In genomic region chr17:58493506-58493905, GRCh38 we compare ENCODE assay signal across 26 cellular contexts.
DNase-seq lines count a peak whose midpoint lies in the region; ATAC-seq lines count a peak whose summit lies in the region.
"Had no signal": no experiment of that assay in that cellular context is flagged by ENCODE, and none has a peak within 500 bp of the region (broad histone marks: within the 10 kb centered on the region; RNA-seq: fewer than 3 reads in every experiment).

No MANE protein-coding gene starts in this region.

- DNase-seq in activated naive CD4-positive, alpha-beta T cell treated with Interleukin-2 at 50 U/mL for 16 hours = no peak
- DNase-seq in NOMO-1 (lab: John Stamatoyannopoulos, UW; ENCODE audit: unreplicated experiment in 2 of 2) = peak; percentile 79 to 80
- no peak for DNase-seq in activated naive CD8-positive, alpha-beta T cell treated with anti-CD3 and anti-CD28 coated beads, Interleukin-2, amount 50 U/mL, for 24 hours
- DNase-seq in DMS79 (lab: John Stamatoyannopoulos, UW) = no peak
- DNase-seq: activated CD8-positive, alpha-beta memory T cell treated with anti-CD3 and anti-CD28 coated beads, Interleukin-2, amount 50 U/mL, for 48 hours; activated gamma-delta T cell; amygdala; BE2C; brain microvascular endothelial cell; CD8-positive, alpha-beta T cell; cerebellar nuclear complex; dermis blood vessel endothelial cell; foreskin fibroblast; HCEC 1CT; mammary epithelial cell; NCI-H1092; NCI-H1694; NCI-H748 treated with DMSO at 0.1 percent for 48 hours; ovary; RPMI8226; stimulated activated naive CD4-positive, alpha-beta T cell; T-cell had no signal

- H3K4me3 Mint-ChIP-seq in activated naive CD4-positive, alpha-beta T cell treated with anti-CD3 and anti-CD28 coated beads, Interleukin-2, amount 50 U/mL, for 24 hours = no peak overlapping the region
- no peak overlapping the region for H3K4me3 Mint-ChIP-seq in activated naive CD8-positive, alpha-beta T cell treated with anti-CD3 and anti-CD28 coated beads, Interleukin-2, amount 50 U/mL, for 24 hours
- H3K4me3 Mint-ChIP-seq: CD8-positive, alpha-beta T cell; nephron; T-cell had no signal

- no peak for ATAC-seq in activated naive CD8-positive, alpha-beta T cell treated with anti-CD3 and anti-CD28 coated beads, Interleukin-2, amount 50 U/mL, for 24 hours
- no peak for ATAC-seq in HG03045 (IDR thresholded peaks at IDR 0.05; ENCODE audit: unreplicated experiment)
- ATAC-seq in GM18502 (IDR thresholded peaks at IDR 0.05; ENCODE audit: poor library complexity, unreplicated experiment) = no peak
- ATAC-seq: CD8-positive, alpha-beta T cell; T-cell had no signal

- H3K36me3 Mint-ChIP-seq in activated naive CD4-positive, alpha-beta T cell treated with anti-CD3 and anti-CD28 coated beads, Interleukin-2, amount 50 U/mL, for 24 hours = peaks cover 31% of the 10 kb centered on the region
- H3K36me3 Mint-ChIP-seq in activated naive CD8-positive, alpha-beta T cell treated with anti-CD3 and anti-CD28 coated beads, Interleukin-2, amount 50 U/mL, for 24 hours (ENCODE audit: low read depth) = peaks cover 84% of the 10 kb centered on the region

- H3K4me1 Mint-ChIP-seq in activated naive CD4-positive, alpha-beta T cell treated with anti-CD3 and anti-CD28 coated beads, Interleukin-2, amount 50 U/mL, for 24 hours = peaks cover 21% of the 10 kb centered on the region
- H3K4me1 Mint-ChIP-seq in activated naive CD8-positive, alpha-beta T cell treated with anti-CD3 and anti-CD28 coated beads, Interleukin-2, amount 50 U/mL, for 24 hours = peaks cover 25% of the 10 kb centered on the region
- H3K4me1 Mint-ChIP-seq: nephron had no signal

- no peaks in the 10 kb centered on the region for H3K27me3 Mint-ChIP-seq in activated naive CD4-positive, alpha-beta T cell treated with anti-CD3 and anti-CD28 coated beads, Interleukin-2, amount 50 U/mL, for 24 hours
- no peaks in the 10 kb centered on the region for H3K27me3 Mint-ChIP-seq in activated naive CD8-positive, alpha-beta T cell treated with anti-CD3 and anti-CD28 coated beads, Interleukin-2, amount 50 U/mL, for 24 hours
- H3K27me3 Mint-ChIP-seq: T-cell had no signal

- no peaks in the 10 kb centered on the region for H3K9me3 Mint-ChIP-seq in activated naive CD4-positive, alpha-beta T cell treated with anti-CD3 and anti-CD28 coated beads, Interleukin-2, amount 50 U/mL, for 24 hours
- no peaks in the 10 kb centered on the region for H3K9me3 Mint-ChIP-seq in activated naive CD8-positive, alpha-beta T cell treated with anti-CD3 and anti-CD28 coated beads, Interleukin-2, amount 50 U/mL, for 24 hours
- H3K9me3 Mint-ChIP-seq: CD8-positive, alpha-beta T cell; nephron; T-cell had no signal

- peak overlapping the region; percentile 46 for H3K27ac Mint-ChIP-seq in activated naive CD4-positive, alpha-beta T cell treated with anti-CD3 and anti-CD28 coated beads, Interleukin-2, amount 50 U/mL, for 24 hours
- peak overlapping the region; percentile 86 for H3K27ac Mint-ChIP-seq in activated naive CD8-positive, alpha-beta T cell treated with anti-CD3 and anti-CD28 coated beads, Interleukin-2, amount 50 U/mL, for 24 hours
- H3K27ac Mint-ChIP-seq: CD8-positive, alpha-beta T cell; nephron had no signal

Comparison
In these comparisons a context has a peak if more than half of its experiments do, and no peak if none do; other contexts are left out.
1. DNase-seq: peak in NOMO-1 (2 of 2); none in activated naive CD4-positive, alpha-beta T cell treated with Interleukin-2 at 50 U/mL for 16 hours (single experiment), activated naive CD8-positive, alpha-beta T cell treated with anti-CD3 and anti-CD28 coated beads, Interleukin-2, amount 50 U/mL, for 24 hours (single experiment) and DMS79 (single experiment).